Comparison of ENCODE assay signal across 13 cellular contexts in genomic region chr6:35586542-35586941, GRCh38.
DNase-seq lines count a peak whose midpoint lies in the region; ATAC-seq and TF ChIP-seq lines count a peak whose summit lies in the region.
"Had no signal": no experiment of that assay in that cellular context is flagged by ENCODE, and none has a peak within 500 bp of the region (broad histone marks: within the 10 kb centered on the region; RNA-seq: fewer than 3 reads in every experiment).

No MANE protein-coding gene starts in this region.

- peaks cover 18% of the 10 kb centered on the region for H3K36me3 Mint-ChIP-seq in activated naive CD4-positive, alpha-beta T cell treated with anti-CD3 and anti-CD28 coated beads, Interleukin-2, amount 50 U/mL, for 24 hours
- H3K36me3 Mint-ChIP-seq in naive thymus-derived CD8-positive, alpha-beta T cell = peaks cover 7 to 82% (median 48%) of the 10 kb centered on the region in 3 donors
- peaks cover 12% of the 10 kb centered on the region for H3K36me3 Mint-ChIP-seq in natural killer cell

- H3K27me3 Mint-ChIP-seq in activated naive CD4-positive, alpha-beta T cell treated with anti-CD3 and anti-CD28 coated beads, Interleukin-2, amount 50 U/mL, for 24 hours = no peaks in the 10 kb centered on the region
- no peaks in the 10 kb centered on the region for H3K27me3 Mint-ChIP-seq in naive thymus-derived CD8-positive, alpha-beta T cell
- no peaks in the 10 kb centered on the region for H3K27me3 Mint-ChIP-seq in natural killer cell (ENCODE audit: low read depth in 2 of 2)

- H3F3A ChIP-seq in smooth muscle cell (ENCODE audit: low read depth) = no peaks in the 10 kb centered on the region

- H2AFZ ChIP-seq in smooth muscle cell (ENCODE audit: low read depth) = no peak overlapping the region

- H3K36me3 ChIP-seq in urinary bladder (ENCODE audit: insufficient read depth) (peaks cover 2% of the 10 kb centered on the region), smooth muscle cell (ENCODE audit: low read depth) (no peaks in the 10 kb centered on the region)

- no peaks in the 10 kb centered on the region for H4K20me1 ChIP-seq in smooth muscle cell (ENCODE audit: low read depth)

- H3K27ac ChIP-seq in urinary bladder (ENCODE audit: low read depth) (peak overlapping the region; percentile 32), smooth muscle cell (ENCODE audit: low read depth) (no peak overlapping the region)

- H3K4me3 ChIP-seq in urinary bladder (ENCODE audit: low read depth, low read length) (no peak overlapping the region), smooth muscle cell (no peak overlapping the region)
- H3K4me3 ChIP-seq: heart left ventricle had no signal

- H3K79me2 ChIP-seq in smooth muscle cell (ENCODE audit: low read depth) = no peaks in the 10 kb centered on the region

- no peaks in the 10 kb centered on the region for H3K9me3 ChIP-seq in smooth muscle cell (replicated peaks; ENCODE audit: low read depth)
- H3K9me3 ChIP-seq: heart left ventricle had no signal

- intact Hi-C loops in natural killer cell (cut with micrococcal nuclease) = no loop called here

- peak overlapping the region; percentile 0 for H3K4me3 Mint-ChIP-seq in activated naive CD4-positive, alpha-beta T cell treated with anti-CD3 and anti-CD28 coated beads, Interleukin-2, amount 50 U/mL, for 24 hours
- H3K4me3 Mint-ChIP-seq in naive thymus-derived CD8-positive, alpha-beta T cell = peak overlapping the region; percentile 14 to 70 (median 59)
- H3K4me3 Mint-ChIP-seq in natural killer cell = no peak overlapping the region
- H3K4me3 Mint-ChIP-seq: HFFc6 had no signal

- POLR2A ChIA-PET in naive thymus-derived CD8-positive, alpha-beta T cell (lab: Charles Lee) = interaction anchor here (0.9 to 10.8 kb wide), 7 partner anchors 8 to 150 kb away, joined by 3 to 230 read pairs (median 7); partner anchors contain the start of gene ARMC12

- ATAC-seq in naive thymus-derived CD8-positive, alpha-beta T cell = no peak
- no peak for ATAC-seq in natural killer cell
- ATAC-seq: left cardiac atrium had no signal

- H3K4me1 Mint-ChIP-seq in activated naive CD4-positive, alpha-beta T cell treated with anti-CD3 and anti-CD28 coated beads, Interleukin-2, amount 50 U/mL, for 24 hours = peaks cover 90% of the 10 kb centered on the region
- H3K4me1 Mint-ChIP-seq in naive thymus-derived CD8-positive, alpha-beta T cell = peaks cover 32 to 94% (median 81%) of the 10 kb centered on the region in 4 donors
- H3K4me1 Mint-ChIP-seq in natural killer cell = peaks cover 8 to 10% of the 10 kb centered on the region in 2 donors

- no peaks in the 10 kb centered on the region for H3K27me3 ChIP-seq in smooth muscle cell (ENCODE audit: low read depth)
- H3K27me3 ChIP-seq: heart left ventricle had no signal

- no peak overlapping the region for H3K9ac ChIP-seq in smooth muscle cell (ENCODE audit: low read depth)

- H3K9me3 Mint-ChIP-seq in activated naive CD4-positive, alpha-beta T cell treated with anti-CD3 and anti-CD28 coated beads, Interleukin-2, amount 50 U/mL, for 24 hours = no peaks in the 10 kb centered on the region
- no peaks in the 10 kb centered on the region for H3K9me3 Mint-ChIP-seq in naive thymus-derived CD8-positive, alpha-beta T cell
- no peaks in the 10 kb centered on the region for H3K9me3 Mint-ChIP-seq in natural killer cell
- H3K9me3 Mint-ChIP-seq: HFFc6 had no signal

- no peak for DNase-seq in activated naive CD4-positive, alpha-beta T cell treated with Interleukin-2 at 50 U/mL for 16 hours
- DNase-seq in amniotic epithelial cell (ENCODE audit: low read depth) = peak; percentile 62
- DNase-seq in naive thymus-derived CD8-positive, alpha-beta T cell = no peak
- DNase-seq in NOMO-1 (lab: John Stamatoyannopoulos, UW; ENCODE audit: unreplicated experiment in 2 of 2) = no peak
- no peak for DNase-seq in smooth muscle cell (lab: John Stamatoyannopoulos, UW; ENCODE audit: unreplicated experiment)
- DNase-seq in natural killer cell = no peak
- DNase-seq: amniotic stem cell, heart left ventricle, HFFc6, left cardiac atrium, NCI-H187 treated with DMSO at 0.1 percent for 48 hours had no signal

- TF ChIP-seq CTCF in smooth muscle cell (IDR thresholded peaks at IDR 0.05; ENCODE audit: borderline replicate concordance, insufficient read depth, poor library complexity, severe bottlenecking) (no peak), natural killer cell (IDR thresholded peaks at IDR 0.05) (no peak)

- no peak overlapping the region for H3K4me2 ChIP-seq in smooth muscle cell

- H3K4me1 ChIP-seq in urinary bladder (ENCODE audit: insufficient read depth) (no peaks in the 10 kb centered on the region), smooth muscle cell (ENCODE audit: low read depth) (no peaks in the 10 kb centered on the region)

- H3K27ac Mint-ChIP-seq in activated naive CD4-positive, alpha-beta T cell treated with anti-CD3 and anti-CD28 coated beads, Interleukin-2, amount 50 U/mL, for 24 hours = peak overlapping the region; percentile 94
- peak overlapping the region; percentile 75 to 96 (median 92) for H3K27ac Mint-ChIP-seq in naive thymus-derived CD8-positive, alpha-beta T cell
- H3K27ac Mint-ChIP-seq in natural killer cell = no peak overlapping the region
- H3K27ac Mint-ChIP-seq: HFFc6 had no signal

Comparison
In these comparisons a context has a peak if more than half of its experiments do, and no peak if none do; other contexts are left out.
1. H3K27ac Mint-ChIP-seq: peak in activated naive CD4-positive, alpha-beta T cell treated with anti-CD3 and anti-CD28 coated beads, Interleukin-2, amount 50 U/mL, for 24 hours (single experiment) and naive thymus-derived CD8-positive, alpha-beta T cell (10 of 10); none in natural killer cell (0 of 2).